8 cellular contexts compared by ENCODE assay signal in genomic region chr15:53072077-53072476, GRCh38.
DNase-seq lines count a peak whose midpoint lies in the region; ATAC-seq and TF ChIP-seq lines count a peak whose summit lies in the region.

No MANE protein-coding gene starts in this region.

- H4K20me1 ChIP-seq in SK-N-SH (ENCODE audit: insufficient read depth) = peaks cover 5% of the 10 kb centered on the region; the same call in 1 of the 2 replicates

- no peak overlapping the region for H2AFZ ChIP-seq in SK-N-SH (ENCODE audit: low read depth)

- H3K9ac ChIP-seq in SK-N-SH = no peak overlapping the region

- ATAC-seq in foreskin keratinocyte = peak; percentile 90
- no peak for ATAC-seq in HG03520 (IDR thresholded peaks at IDR 0.05; ENCODE audit: unreplicated experiment)
- no peak for ATAC-seq in GM19395 (IDR thresholded peaks at IDR 0.05; ENCODE audit: unreplicated experiment)

- no peak overlapping the region for H3K4me2 ChIP-seq in SK-N-SH

- H3K36me3 ChIP-seq in SK-N-SH (replicated peaks in 1 of 2; ENCODE audit: control insufficient read depth in 1 of 2, insufficient read depth in 2 of 2, low read length in 1 of 2) = no peaks in the 10 kb centered on the region
- no peaks in the 10 kb centered on the region for H3K36me3 ChIP-seq in testis (ENCODE audit: low read depth, missing control alignments)

- no peaks in the 10 kb centered on the region for H3K9me3 ChIP-seq in SK-N-SH
- H3K9me3 ChIP-seq in testis = no peaks in the 10 kb centered on the region

- H3F3A ChIP-seq in SK-N-SH (replicated peaks; ENCODE audit: insufficient read depth) = no peaks in the 10 kb centered on the region

- TF ChIP-seq RAD21 in SK-N-SH (IDR thresholded peaks at IDR 0.05; ENCODE audit: low read length) = no peak

- no peak for TF ChIP-seq POLR2A in testis (IDR thresholded peaks at IDR 0.05)

- no peaks in the 10 kb centered on the region for H3K9me2 ChIP-seq in SK-N-SH

- H3K27ac ChIP-seq in SK-N-SH (ENCODE audit: low read depth in 2 of 2, low read length in 1 of 2) = no peak overlapping the region
- H3K27ac ChIP-seq in foreskin keratinocyte = no peak overlapping the region
- no peak overlapping the region for H3K27ac ChIP-seq in testis

- peak; percentile 60 for DNase-seq in COR-L47 (lab: John Stamatoyannopoulos, UW)
- DNase-seq in HT-29 (ENCODE audit: low spot score) = peak; percentile 96
- DNase-seq in SK-N-SH = no peak
- peak; percentile 58 to 78 for DNase-seq in foreskin keratinocyte
- DNase-seq in testis = peak; percentile 52
- DNase-seq in DMS153 (lab: John Stamatoyannopoulos, UW) = no peak

- no peaks in the 10 kb centered on the region for H3K79me2 ChIP-seq in SK-N-SH (ENCODE audit: insufficient read depth)

- H3K4me1 ChIP-seq in SK-N-SH (ENCODE audit: control insufficient read depth in 1 of 2, insufficient read depth in 2 of 2, low read depth in 1 of 2, low read length in 1 of 2) (no peaks in the 10 kb centered on the region), foreskin keratinocyte (no peaks in the 10 kb centered on the region), testis (no peaks in the 10 kb centered on the region)

- H3K27me3 ChIP-seq in SK-N-SH (ENCODE audit: insufficient read depth) (no peaks in the 10 kb centered on the region), foreskin keratinocyte (no peaks in the 10 kb centered on the region), testis (no peaks in the 10 kb centered on the region)

- peak in 1 of 2 experiments; percentile 42; a peak in 1 of 4 replicates for TF ChIP-seq EP300 in SK-N-SH (IDR thresholded peaks at IDR 0.05; ENCODE audit: borderline replicate concordance in 1 of 2, low read depth in 1 of 2, low read length in 1 of 2)

- WGBS in SK-N-SH (ENCODE audit: low lambda C conversion rate) = 0% methylated on average over 2 of the region's 3 CpGs
- WGBS in testis, 2 donors = 16 to 24% methylated on average over 3 of the region's 3 CpGs

- no peak for TF ChIP-seq CTCF in SK-N-SH (IDR thresholded peaks at IDR 0.05)
- TF ChIP-seq CTCF in foreskin keratinocyte (conservative IDR thresholded peaks at IDR 0.05) = no peak
- no peak for TF ChIP-seq CTCF in testis (IDR thresholded peaks at IDR 0.05)

- intact Hi-C loops in testis (cut with DNase I; ENCODE audit: low total_unique reads) = no loop called here

- POLR2A ChIA-PET in SK-N-SH (lab: Yijun Ruan, JAX) = no interaction called here

- CTCF ChIA-PET in SK-N-SH (lab: Yijun Ruan, JAX) = no interaction called here

- H3K4me3 ChIP-seq in SK-N-SH (ENCODE audit: low read depth in 2 of 2, low read length in 1 of 2) (no peak overlapping the region), testis (no peak overlapping the region)

TF ChIP-seq in SK-N-SH, 30 proteins besides CTCF, POLR2A, EP300 and RAD21:
- TF ChIP-seq TCF12 (IDR thresholded peaks at IDR 0.05) (peak; percentile 86), RXRA (IDR thresholded peaks at IDR 0.05; ENCODE audit: borderline replicate concordance, low read depth) (0 out of 2 replicates have a peak, but pooled peaks have one; percentile 40), FOSL2 (IDR thresholded peaks at IDR 0.05; ENCODE audit: borderline replicate concordance, low read depth) (peak; percentile 80; the same call in 1 of the 2 replicates), CHD2 (IDR thresholded peaks at IDR 0.05; ENCODE audit: low read length, partially characterized antibody) (no peak), REST (IDR thresholded peaks at IDR 0.05; ENCODE audit: low read depth, low read length) (peak; percentile 99), SIN3A (IDR thresholded peaks at IDR 0.05; ENCODE audit: borderline replicate concordance, low read depth, low read length) (0 out of 2 replicates have a peak, but pooled peaks have one; percentile 16), NFIC (IDR thresholded peaks at IDR 0.05; ENCODE audit: borderline replicate concordance) (peak; percentile 84), JUND (IDR thresholded peaks at IDR 0.05) (peak; percentile 62), NRF1 (IDR thresholded peaks at IDR 0.05; ENCODE audit: low read depth, low read length) (no peak), GATA2 (CRISPR knock-in tag; IDR thresholded peaks at IDR 0.05) (no peak), PBX3 (IDR thresholded peaks at IDR 0.05) (peak; percentile 70)

Comparison
In these comparisons a context has a peak if more than half of its experiments do, and no peak if none do; other contexts are left out.
1. DNase-seq: peak in COR-L47 (single experiment), HT-29 (single experiment), foreskin keratinocyte (2 of 2) and testis (single experiment); none in SK-N-SH (single experiment) and DMS153 (single experiment).